In genomic region chr19:36198116-36198515, GRCh38 we compare ENCODE assay signal across 2 cellular contexts.
TF ChIP-seq lines count a peak whose summit lies in the region.

No MANE protein-coding gene starts in this region.

TF ChIP-seq in A549, 52 proteins besides CTCF, POLR2A, EP300 and RAD21:
- TF ChIP-seq KDM1A (IDR thresholded peaks at IDR 0.05; ENCODE audit: low read depth) (no peak), FOSL2 (IDR thresholded peaks at IDR 0.05) (no peak), FOSL2 (CRISPR knock-in tag; IDR thresholded peaks at IDR 0.05) (no peak), PBX3 (IDR thresholded peaks at IDR 0.05) (no peak), HOXA7 (CRISPR knock-in tag; IDR thresholded peaks at IDR 0.05) (no peak), TP53 (CRISPR knock-in tag; IDR thresholded peaks at IDR 0.05) (no peak), MAX (IDR thresholded peaks at IDR 0.05) (no peak), ZSCAN20 (CRISPR knock-in tag; IDR thresholded peaks at IDR 0.05) (no peak), HDAC2 (IDR thresholded peaks at IDR 0.05) (no peak), CBX2 (IDR thresholded peaks at IDR 0.05; ENCODE audit: borderline replicate concordance, low read depth) (no peak), REST (IDR thresholded peaks at IDR 0.05) (no peak), SMC3 (IDR thresholded peaks at IDR 0.05) (no peak), EHMT2 (IDR thresholded peaks at IDR 0.05; ENCODE audit: low read depth) (no peak)

TF ChIP-seq in K562, 482 proteins besides CTCF, POLR2A, EP300 and RAD21:
- TF ChIP-seq NFIC (IDR thresholded peaks at IDR 0.05) (0 out of 2 replicates have a peak, but pooled peaks have one; percentile 32), NUFIP1 (IDR thresholded peaks at IDR 0.05; ENCODE audit: partially characterized antibody) (no peak), TFAM (CRISPR knock-in tag; conservative IDR thresholded peaks at IDR 0.05) (no peak)
